ENCODE assay signal across 1 cellular context in the genomic region with DNA sequence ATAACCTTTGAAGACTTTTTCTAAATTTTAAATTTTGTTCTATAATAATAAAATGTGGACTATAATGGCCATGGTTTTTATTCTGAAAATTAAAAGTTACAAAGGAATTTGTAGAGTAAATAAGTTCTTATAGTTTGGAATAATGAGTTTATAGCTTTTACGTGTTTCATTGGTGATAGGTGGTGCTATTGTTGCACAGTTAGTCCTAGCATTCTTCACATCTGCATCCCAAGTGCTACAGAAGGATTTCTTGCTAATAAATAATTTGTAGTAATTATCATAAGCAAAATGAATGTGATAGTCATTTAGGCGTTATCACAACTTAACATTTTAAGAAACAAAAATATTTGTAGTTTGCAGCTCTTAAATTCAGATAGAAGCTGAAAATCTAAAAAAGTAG.
TF ChIP-seq lines count a peak whose summit lies in the region.

No MANE protein-coding gene starts in this region.

TF ChIP-seq in WTC11, 78 proteins besides CTCF, POLR2A, EP300 and RAD21 (continued from another document):
- TF ChIP-seq, protein P1, sequence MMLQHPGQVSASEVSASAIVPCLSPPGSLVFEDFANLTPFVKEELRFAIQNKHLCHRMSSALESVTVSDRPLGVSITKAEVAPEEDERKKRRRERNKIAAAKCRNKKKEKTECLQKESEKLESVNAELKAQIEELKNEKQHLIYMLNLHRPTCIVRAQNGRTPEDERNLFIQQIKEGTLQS (CRISPR knock-in tag; conservative IDR thresholded peaks at IDR 0.05), result no peak
- TF ChIP-seq ZNF396 (CRISPR knock-in tag; IDR thresholded peaks at IDR 0.05; ENCODE audit: borderline replicate concordance) (no peak), NR3C1 (CRISPR knock-in tag; conservative IDR thresholded peaks at IDR 0.05; ENCODE audit: low read depth) (no peak), GABPB1 (CRISPR knock-in tag; IDR thresholded peaks at IDR 0.05) (no peak), NR2C2 (CRISPR knock-in tag; IDR thresholded peaks at IDR 0.05) (no peak), ATF1 (CRISPR knock-in tag; IDR thresholded peaks at IDR 0.05) (no peak), SMAD4 (CRISPR knock-in tag; IDR thresholded peaks at IDR 0.05) (no peak), NFYB (CRISPR knock-in tag; conservative IDR thresholded peaks at IDR 0.05; ENCODE audit: low read depth) (no peak), MYBL2 (CRISPR knock-in tag; IDR thresholded peaks at IDR 0.05) (no peak)
- TF ChIP-seq, protein P2, sequence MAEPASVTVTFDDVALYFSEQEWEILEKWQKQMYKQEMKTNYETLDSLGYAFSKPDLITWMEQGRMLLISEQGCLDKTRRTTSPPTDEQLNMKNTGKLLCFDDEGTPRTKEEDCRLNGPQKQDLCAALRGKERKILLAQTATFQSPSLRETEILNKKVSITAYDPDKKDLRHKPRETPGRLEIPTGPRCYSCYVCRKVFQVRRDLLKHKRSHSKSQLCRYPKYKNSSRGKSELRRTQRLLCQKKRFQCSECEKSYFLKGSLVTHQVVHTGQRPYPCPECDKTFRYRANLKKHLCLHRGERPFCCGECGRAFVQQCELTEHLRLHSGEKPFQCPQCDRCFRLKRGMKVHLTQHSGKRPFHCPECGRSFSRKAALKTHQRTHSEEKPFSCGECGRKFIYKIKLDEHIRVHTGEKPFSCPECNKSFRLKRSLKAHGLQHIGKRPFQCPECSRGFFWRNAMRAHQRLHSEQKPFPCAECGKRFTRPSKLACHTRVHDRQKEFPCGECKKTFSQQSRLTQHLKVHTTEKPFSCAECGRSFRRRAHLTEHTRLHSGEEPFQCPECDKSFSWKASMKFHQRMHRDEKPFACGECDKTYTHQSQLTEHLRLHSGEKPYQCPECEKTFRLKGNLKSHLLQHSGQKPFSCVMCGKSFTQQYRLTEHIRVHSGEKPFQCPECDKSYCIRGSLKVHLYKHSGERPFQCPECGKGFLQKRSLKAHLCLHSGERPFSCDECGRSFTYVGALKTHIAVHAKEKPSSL (CRISPR knock-in tag; conservative IDR thresholded peaks at IDR 0.05), result no peak
- TF ChIP-seq, protein P3, sequence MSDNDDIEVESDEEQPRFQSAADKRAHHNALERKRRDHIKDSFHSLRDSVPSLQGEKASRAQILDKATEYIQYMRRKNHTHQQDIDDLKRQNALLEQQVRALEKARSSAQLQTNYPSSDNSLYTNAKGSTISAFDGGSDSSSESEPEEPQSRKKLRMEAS (CRISPR knock-in tag; IDR thresholded peaks at IDR 0.05), result no peak
- TF ChIP-seq, protein P4, sequence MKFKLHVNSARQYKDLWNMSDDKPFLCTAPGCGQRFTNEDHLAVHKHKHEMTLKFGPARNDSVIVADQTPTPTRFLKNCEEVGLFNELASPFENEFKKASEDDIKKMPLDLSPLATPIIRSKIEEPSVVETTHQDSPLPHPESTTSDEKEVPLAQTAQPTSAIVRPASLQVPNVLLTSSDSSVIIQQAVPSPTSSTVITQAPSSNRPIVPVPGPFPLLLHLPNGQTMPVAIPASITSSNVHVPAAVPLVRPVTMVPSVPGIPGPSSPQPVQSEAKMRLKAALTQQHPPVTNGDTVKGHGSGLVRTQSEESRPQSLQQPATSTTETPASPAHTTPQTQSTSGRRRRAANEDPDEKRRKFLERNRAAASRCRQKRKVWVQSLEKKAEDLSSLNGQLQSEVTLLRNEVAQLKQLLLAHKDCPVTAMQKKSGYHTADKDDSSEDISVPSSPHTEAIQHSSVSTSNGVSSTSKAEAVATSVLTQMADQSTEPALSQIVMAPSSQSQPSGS (CRISPR knock-in tag; IDR thresholded peaks at IDR 0.05; ENCODE audit: borderline replicate concordance, low read depth), result no peak
- TF ChIP-seq, protein P5, sequence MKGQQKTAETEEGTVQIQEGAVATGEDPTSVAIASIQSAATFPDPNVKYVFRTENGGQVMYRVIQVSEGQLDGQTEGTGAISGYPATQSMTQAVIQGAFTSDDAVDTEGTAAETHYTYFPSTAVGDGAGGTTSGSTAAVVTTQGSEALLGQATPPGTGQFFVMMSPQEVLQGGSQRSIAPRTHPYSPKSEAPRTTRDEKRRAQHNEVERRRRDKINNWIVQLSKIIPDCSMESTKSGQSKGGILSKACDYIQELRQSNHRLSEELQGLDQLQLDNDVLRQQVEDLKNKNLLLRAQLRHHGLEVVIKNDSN (CRISPR knock-in tag; IDR thresholded peaks at IDR 0.05), result no peak
- TF ChIP-seq, protein P6, sequence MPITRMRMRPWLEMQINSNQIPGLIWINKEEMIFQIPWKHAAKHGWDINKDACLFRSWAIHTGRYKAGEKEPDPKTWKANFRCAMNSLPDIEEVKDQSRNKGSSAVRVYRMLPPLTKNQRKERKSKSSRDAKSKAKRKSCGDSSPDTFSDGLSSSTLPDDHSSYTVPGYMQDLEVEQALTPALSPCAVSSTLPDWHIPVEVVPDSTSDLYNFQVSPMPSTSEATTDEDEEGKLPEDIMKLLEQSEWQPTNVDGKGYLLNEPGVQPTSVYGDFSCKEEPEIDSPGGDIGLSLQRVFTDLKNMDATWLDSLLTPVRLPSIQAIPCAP (CRISPR knock-in tag; IDR thresholded peaks at IDR 0.05), result no peak
- TF ChIP-seq, protein P7, sequence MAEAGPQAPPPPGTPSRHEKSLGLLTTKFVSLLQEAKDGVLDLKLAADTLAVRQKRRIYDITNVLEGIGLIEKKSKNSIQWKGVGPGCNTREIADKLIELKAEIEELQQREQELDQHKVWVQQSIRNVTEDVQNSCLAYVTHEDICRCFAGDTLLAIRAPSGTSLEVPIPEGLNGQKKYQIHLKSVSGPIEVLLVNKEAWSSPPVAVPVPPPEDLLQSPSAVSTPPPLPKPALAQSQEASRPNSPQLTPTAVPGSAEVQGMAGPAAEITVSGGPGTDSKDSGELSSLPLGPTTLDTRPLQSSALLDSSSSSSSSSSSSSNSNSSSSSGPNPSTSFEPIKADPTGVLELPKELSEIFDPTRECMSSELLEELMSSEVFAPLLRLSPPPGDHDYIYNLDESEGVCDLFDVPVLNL (CRISPR knock-in tag; IDR thresholded peaks at IDR 0.05; ENCODE audit: borderline replicate concordance, low read depth), result no peak
- TF ChIP-seq, protein P8, sequence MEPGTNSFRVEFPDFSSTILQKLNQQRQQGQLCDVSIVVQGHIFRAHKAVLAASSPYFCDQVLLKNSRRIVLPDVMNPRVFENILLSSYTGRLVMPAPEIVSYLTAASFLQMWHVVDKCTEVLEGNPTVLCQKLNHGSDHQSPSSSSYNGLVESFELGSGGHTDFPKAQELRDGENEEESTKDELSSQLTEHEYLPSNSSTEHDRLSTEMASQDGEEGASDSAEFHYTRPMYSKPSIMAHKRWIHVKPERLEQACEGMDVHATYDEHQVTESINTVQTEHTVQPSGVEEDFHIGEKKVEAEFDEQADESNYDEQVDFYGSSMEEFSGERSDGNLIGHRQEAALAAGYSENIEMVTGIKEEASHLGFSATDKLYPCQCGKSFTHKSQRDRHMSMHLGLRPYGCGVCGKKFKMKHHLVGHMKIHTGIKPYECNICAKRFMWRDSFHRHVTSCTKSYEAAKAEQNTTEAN (CRISPR knock-in tag; IDR thresholded peaks at IDR 0.05), result no peak
- TF ChIP-seq, protein P9, sequence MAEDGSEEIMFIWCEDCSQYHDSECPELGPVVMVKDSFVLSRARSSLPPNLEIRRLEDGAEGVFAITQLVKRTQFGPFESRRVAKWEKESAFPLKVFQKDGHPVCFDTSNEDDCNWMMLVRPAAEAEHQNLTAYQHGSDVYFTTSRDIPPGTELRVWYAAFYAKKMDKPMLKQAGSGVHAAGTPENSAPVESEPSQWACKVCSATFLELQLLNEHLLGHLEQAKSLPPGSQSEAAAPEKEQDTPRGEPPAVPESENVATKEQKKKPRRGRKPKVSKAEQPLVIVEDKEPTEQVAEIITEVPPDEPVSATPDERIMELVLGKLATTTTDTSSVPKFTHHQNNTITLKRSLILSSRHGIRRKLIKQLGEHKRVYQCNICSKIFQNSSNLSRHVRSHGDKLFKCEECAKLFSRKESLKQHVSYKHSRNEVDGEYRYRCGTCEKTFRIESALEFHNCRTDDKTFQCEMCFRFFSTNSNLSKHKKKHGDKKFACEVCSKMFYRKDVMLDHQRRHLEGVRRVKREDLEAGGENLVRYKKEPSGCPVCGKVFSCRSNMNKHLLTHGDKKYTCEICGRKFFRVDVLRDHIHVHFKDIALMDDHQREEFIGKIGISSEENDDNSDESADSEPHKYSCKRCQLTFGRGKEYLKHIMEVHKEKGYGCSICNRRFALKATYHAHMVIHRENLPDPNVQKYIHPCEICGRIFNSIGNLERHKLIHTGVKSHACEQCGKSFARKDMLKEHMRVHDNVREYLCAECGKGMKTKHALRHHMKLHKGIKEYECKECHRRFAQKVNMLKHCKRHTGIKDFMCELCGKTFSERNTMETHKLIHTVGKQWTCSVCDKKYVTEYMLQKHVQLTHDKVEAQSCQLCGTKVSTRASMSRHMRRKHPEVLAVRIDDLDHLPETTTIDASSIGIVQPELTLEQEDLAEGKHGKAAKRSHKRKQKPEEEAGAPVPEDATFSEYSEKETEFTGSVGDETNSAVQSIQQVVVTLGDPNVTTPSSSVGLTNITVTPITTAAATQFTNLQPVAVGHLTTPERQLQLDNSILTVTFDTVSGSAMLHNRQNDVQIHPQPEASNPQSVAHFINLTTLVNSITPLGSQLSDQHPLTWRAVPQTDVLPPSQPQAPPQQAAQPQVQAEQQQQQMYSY (CRISPR knock-in tag; IDR thresholded peaks at IDR 0.05), result no peak
